9 cellular contexts compared by ENCODE assay signal in genomic region chr15:63986751-63987341, GRCh38. TPM values are rescaled to one million over a fixed set of nuclear protein-coding genes. Genes with fewer than 3 reads are reported as not detected.
A peak's percentile ranks its signal among the peaks of the same experiment; 100 is the strongest.
DNase-seq lines count a peak whose midpoint lies in the region; ATAC-seq, FAIRE-seq and TF ChIP-seq lines count a peak whose summit lies in the region.
"Had no signal": no experiment of that assay in that cellular context is flagged by ENCODE, and none has a peak within 500 bp of the region (broad histone marks: within the 10 kb centered on the region; RNA-seq: fewer than 3 reads in every experiment).

No MANE protein-coding gene starts in this region.

- no peak overlapping the region for H3K27ac Mint-ChIP-seq in nephron progenitor cell

- no peak overlapping the region for H3K4me3 Mint-ChIP-seq in nephron progenitor cell

- TF ChIP-seq CTCF in HL-60 (IDR thresholded peaks at IDR 0.05; ENCODE audit: insufficient read depth, low read length) (no peak), nephron progenitor cell (IDR thresholded peaks at IDR 0.05) (no peak)

- no peaks in the 10 kb centered on the region for H3K36me3 Mint-ChIP-seq in nephron progenitor cell (ENCODE audit: low read depth)

- DNase-seq in GM12892 (ENCODE audit: insufficient read length) (peak; percentile 42), HL-60 (ENCODE audit: low read depth in 1 of 2, low spot score in 1 of 2) (peak; percentile 51 to 93), germinal center (ENCODE audit: low spot score) (peak; percentile 54), SW480 (ENCODE audit: low spot score) (no peak), DMS79 treated with DMSO at 0.1 percent for 48 hours (lab: John Stamatoyannopoulos, UW) (no peak), nephron progenitor cell (no peak)

- no peaks in the 10 kb centered on the region for H3K9me3 Mint-ChIP-seq in nephron progenitor cell

- ATAC-seq in GM21515 (IDR thresholded peaks at IDR 0.05; ENCODE audit: unreplicated experiment) (peak; percentile 70), GM19397 (IDR thresholded peaks at IDR 0.05; ENCODE audit: unreplicated experiment) (no peak)
- ATAC-seq: HCT116 had no signal

- peaks cover 39% of the 10 kb centered on the region for H3K4me1 Mint-ChIP-seq in nephron progenitor cell

- H3K4me3 ChIP-seq in HL-60 (replicated peaks; ENCODE audit: insufficient read depth, low read length): no peak overlapping the region

- TF ChIP-seq POLR2A in GM12892 (IDR thresholded peaks at IDR 0.05; ENCODE audit: low read depth, low read length): no peak; the same call in 1 of the 2 replicates

- no peaks in the 10 kb centered on the region for H3K27me3 ChIP-seq in HL-60 (ENCODE audit: insufficient read depth, poor library complexity, severe bottlenecking)

- peak; percentile 94 for FAIRE-seq in GM12892 (lab: Jason Lieb, UNC)

- H3K27me3 Mint-ChIP-seq in nephron progenitor cell (ENCODE audit: low read depth, poor library complexity): no peaks in the 10 kb centered on the region

- H3K27ac ChIP-seq in HL-60 (replicated peaks): peak overlapping the region; percentile 79

RNA-seq across cellular contexts. Expression of gene DAPK2, which starts 59.4 kb away (rescaled TPM):
- polyA plus RNA-seq in GM12892 (2012; ENCODE audit: missing spikeins): 8.3 TPM

Comparison
In these comparisons a context has a peak if more than half of its experiments do, and no peak if none do; other contexts are left out.
1. DNase-seq: peak in GM12892 (single experiment), HL-60 (2 of 2) and germinal center (single experiment); none in SW480 (single experiment), DMS79 treated with DMSO at 0.1 percent for 48 hours (single experiment) and nephron progenitor cell (single experiment).